Comparison of ENCODE assay signal across 15 cellular contexts in genomic region chr17:35732806-35733136, GRCh38. TPM values are rescaled to one million over a fixed set of nuclear protein-coding genes. Genes with fewer than 3 reads are reported as not detected.
DNase-seq lines count a peak whose midpoint lies in the region; ATAC-seq and TF ChIP-seq lines count a peak whose summit lies in the region.
"Had no signal": no experiment of that assay in that cellular context is flagged by ENCODE, and none has a peak within 500 bp of the region (broad histone marks: within the 10 kb centered on the region; RNA-seq: fewer than 3 reads in every experiment).

No MANE protein-coding gene starts in this region.

- peak overlapping the region; percentile 46 for H3K4me3 Mint-ChIP-seq in activated T-helper 1 cell treated with anti-CD3 and anti-CD28 coated beads, Interleukin-12 subunit alpha, Interleukin-12 subunit beta, Interleukin-2, Interleukin-4 antibody, amounts not matched to agents 30 ng/mL and 10 ng/mL and 1 ng/mL, durations not matched to agents 14 hours and 24 hours and 36 hours

- no peak overlapping the region for H3K27ac ChIP-seq in cardiac muscle cell
- H3K27ac ChIP-seq in iPS-18a (ENCODE audit: low read length), result no peak overlapping the region
- no peak overlapping the region for H3K27ac ChIP-seq in thoracic aorta
- H3K27ac ChIP-seq: parathyroid adenoma, SJSA1 had no signal

- peaks cover 12% of the 10 kb centered on the region for H3K36me3 Mint-ChIP-seq in activated T-helper 1 cell treated with anti-CD3 and anti-CD28 coated beads, Interleukin-12 subunit alpha, Interleukin-12 subunit beta, Interleukin-2, Interleukin-4 antibody, amounts not matched to agents 30 ng/mL and 10 ng/mL and 1 ng/mL, durations not matched to agents 14 hours and 24 hours and 36 hours (ENCODE audit: low read depth)

- H3K4me1 Mint-ChIP-seq in activated T-helper 1 cell treated with anti-CD3 and anti-CD28 coated beads, Interleukin-12 subunit alpha, Interleukin-12 subunit beta, Interleukin-2, Interleukin-4 antibody, amounts not matched to agents 30 ng/mL and 10 ng/mL and 1 ng/mL, durations not matched to agents 14 hours and 24 hours and 36 hours (ENCODE audit: low read depth), result peaks cover 11% of the 10 kb centered on the region

- DNase-seq in cardiac muscle cell (ENCODE audit: low read depth in 1 of 2, low spot score in 1 of 2), result no peak
- DNase-seq in cardiac septum (ENCODE audit: low spot score), result no peak
- no peak for DNase-seq in activated T-helper 1 cell treated with anti-CD3 and anti-CD28 coated beads, Interleukin-12 subunit alpha, Interleukin-12 subunit beta, Interleukin-2, Interleukin-4 antibody, amounts not matched to agents 30 ng/mL and 10 ng/mL and 1 ng/mL, durations not matched to agents 14 hours and 24 hours and 36 hours (ENCODE audit: low spot score)
- DNase-seq in thoracic aorta (ENCODE audit: low spot score), result no peak
- no peak for DNase-seq in NCI-H1092 treated with DMSO at 0.1 percent for 48 hours (lab: John Stamatoyannopoulos, UW)
- DNase-seq in kidney tubule cell (ENCODE audit: low spot score), result no peak
- no peak for DNase-seq in activated effector memory CD4-positive, alpha-beta T cell treated with Interleukin-2 at 50 U/mL for 16 hours
- DNase-seq: activated gamma-delta T cell; C1 segment of cervical spinal cord; left ventricle myocardium superior; stimulated activated CD4-positive, alpha-beta T cell treated with anti-CD3 and anti-CD28 coated beads, Interleukin-1b, Interleukin-23, amount 100 ng/mL, for 48 hours had no signal

- H3K4me3 ChIP-seq in cardiac muscle cell, result peak overlapping the region; percentile 74
- peak overlapping the region; percentile 65 for H3K4me3 ChIP-seq in iPS-18a (ENCODE audit: low read length)
- H3K4me3 ChIP-seq in thoracic aorta, result peak overlapping the region; percentile 82
- H3K4me3 ChIP-seq: SJSA1 had no signal

- H3K27me3 ChIP-seq in cardiac muscle cell (no peaks in the 10 kb centered on the region), iPS-18a (ENCODE audit: control insufficient read depth, insufficient read depth, low read length) (peaks cover 8% of the 10 kb centered on the region), thoracic aorta (replicated peaks; ENCODE audit: insufficient read depth) (no peaks in the 10 kb centered on the region)
- H3K27me3 ChIP-seq: SJSA1 had no signal

- no peak overlapping the region for H3K9ac ChIP-seq in iPS-18a (ENCODE audit: low read length)
- H3K9ac ChIP-seq: parathyroid adenoma had no signal

- TF ChIP-seq CTCF in cardiac muscle cell (IDR thresholded peaks at IDR 0.05; ENCODE audit: low read depth, low read length) (no peak), thoracic aorta (IDR thresholded peaks at IDR 0.05) (no peak)

- H3K27me3 Mint-ChIP-seq in activated T-helper 1 cell treated with anti-CD3 and anti-CD28 coated beads, Interleukin-12 subunit alpha, Interleukin-12 subunit beta, Interleukin-2, Interleukin-4 antibody, amounts not matched to agents 30 ng/mL and 10 ng/mL and 1 ng/mL, durations not matched to agents 14 hours and 24 hours and 36 hours (ENCODE audit: insufficient read depth), result peaks cover 20% of the 10 kb centered on the region

- no peak for ATAC-seq in thoracic aorta (ENCODE audit: insufficient number of reproducible peaks, low FRiP score, low read depth)

- H3K36me3 ChIP-seq in cardiac muscle cell, result peaks cover 4% of the 10 kb centered on the region
- H3K36me3 ChIP-seq in iPS-18a (ENCODE audit: control insufficient read depth, low read depth, low read length), result no peaks in the 10 kb centered on the region
- H3K36me3 ChIP-seq in thoracic aorta, result no peaks in the 10 kb centered on the region

- H3K9me3 Mint-ChIP-seq in activated T-helper 1 cell treated with anti-CD3 and anti-CD28 coated beads, Interleukin-12 subunit alpha, Interleukin-12 subunit beta, Interleukin-2, Interleukin-4 antibody, amounts not matched to agents 30 ng/mL and 10 ng/mL and 1 ng/mL, durations not matched to agents 14 hours and 24 hours and 36 hours, result no peaks in the 10 kb centered on the region

- no peak overlapping the region for H3K27ac Mint-ChIP-seq in activated T-helper 1 cell treated with anti-CD3 and anti-CD28 coated beads, Interleukin-12 subunit alpha, Interleukin-12 subunit beta, Interleukin-2, Interleukin-4 antibody, amounts not matched to agents 30 ng/mL and 10 ng/mL and 1 ng/mL, durations not matched to agents 14 hours and 24 hours and 36 hours

- H3K4me1 ChIP-seq in cardiac muscle cell (ENCODE audit: low read depth) (peaks cover 24% of the 10 kb centered on the region), iPS-18a (ENCODE audit: control insufficient read depth, low read depth, low read length) (peaks cover 11% of the 10 kb centered on the region), thoracic aorta (ENCODE audit: control insufficient read depth in 1 of 2, low read depth in 2 of 2) (peaks cover 5 to 14% of the 10 kb centered on the region in 2 donors)

- intact Hi-C loops in cardiac septum (cut with DNase I), result loop anchor here (5.0 kb wide), 2 partner anchors 35 to 120 kb away; no protein-coding TSS in a partner anchor
- intact Hi-C loops in activated T-helper 1 cell treated with anti-CD3 and anti-CD28 coated beads, Interleukin-12 subunit alpha, Interleukin-12 subunit beta, Interleukin-2, Interleukin-4 antibody, amounts not matched to agents 30 ng/mL and 10 ng/mL and 1 ng/mL, durations not matched to agents 14 hours and 24 hours and 36 hours (cut with micrococcal nuclease), result no loop called here

- no peaks in the 10 kb centered on the region for H3K9me3 ChIP-seq in cardiac muscle cell (ENCODE audit: low read depth)
- no peaks in the 10 kb centered on the region for H3K9me3 ChIP-seq in iPS-18a (ENCODE audit: control insufficient read depth, low read depth, low read length)
- H3K9me3 ChIP-seq in thoracic aorta, result no peaks in the 10 kb centered on the region
- H3K9me3 ChIP-seq: SJSA1 had no signal

RNA-seq across cellular contexts. Expression of gene RASL10B, which starts 1.3 kb away (rescaled TPM):
- total RNA-seq in cardiac muscle cell (108 and 116 TPM in 2 replicates), cardiac septum (22.0 TPM), thoracic aorta (10 to 100 TPM in 1 of 2 donors, 1 to 10 TPM in 1; 2.4 to 24.1 TPM)
- polyA plus RNA-seq in cardiac muscle cell, result 71.6 and 94.4 TPM in 2 replicates
- total RNA-seq in activated T-helper 1 cell treated with anti-CD3 and anti-CD28 coated beads, Interleukin-12 subunit alpha, Interleukin-12 subunit beta, Interleukin-2, Interleukin-4 antibody, amounts not matched to agents 30 ng/mL and 10 ng/mL and 1 ng/mL, durations not matched to agents 14 hours and 24 hours and 36 hours, result 1.0 and 1.3 TPM in 2 replicates

RNA-seq across cellular contexts. Expression of gene GAS2L2, which starts 20.3 kb away (rescaled TPM):
- total RNA-seq in cardiac muscle cell, result 0.18 TPM in 1 of 2 replicates, not detected in the other
- polyA plus RNA-seq in cardiac muscle cell, result 0.11 TPM in 1 of 2 replicates, not detected in the other
- 0.08 TPM for total RNA-seq in cardiac septum
- 0.08 TPM in 1 of 2 replicates, not detected in the other for total RNA-seq in activated T-helper 1 cell treated with anti-CD3 and anti-CD28 coated beads, Interleukin-12 subunit alpha, Interleukin-12 subunit beta, Interleukin-2, Interleukin-4 antibody, amounts not matched to agents 30 ng/mL and 10 ng/mL and 1 ng/mL, durations not matched to agents 14 hours and 24 hours and 36 hours
- total RNA-seq in thoracic aorta, result not detected
- total RNA-seq: dermis microvascular lymphatic vessel endothelial cell, SJSA1 had no signal

RNA-seq across cellular contexts. Expression of gene C17orf50, which starts 27.9 kb away (rescaled TPM):
- 0.21 and 0.74 TPM in 2 replicates for total RNA-seq in cardiac muscle cell
- polyA plus RNA-seq in cardiac muscle cell, result 0.51 and 1.2 TPM in 2 replicates
- total RNA-seq in cardiac septum, result not detected
- total RNA-seq in activated T-helper 1 cell treated with anti-CD3 and anti-CD28 coated beads, Interleukin-12 subunit alpha, Interleukin-12 subunit beta, Interleukin-2, Interleukin-4 antibody, amounts not matched to agents 30 ng/mL and 10 ng/mL and 1 ng/mL, durations not matched to agents 14 hours and 24 hours and 36 hours, result not detected in 2 replicates
- total RNA-seq in thoracic aorta, result not detected
- total RNA-seq: dermis microvascular lymphatic vessel endothelial cell, left ventricle myocardium superior, SJSA1 had no signal
